7 cellular contexts compared by ENCODE assay signal in genomic region chr16:10871157-10871991, GRCh38. TPM values are rescaled to one million over a fixed set of nuclear protein-coding genes. Genes with fewer than 3 reads are reported as not detected.
DNase-seq lines count a peak whose midpoint lies in the region; ATAC-seq, FAIRE-seq and TF ChIP-seq lines count a peak whose summit lies in the region.

No MANE protein-coding gene starts in this region.

- no peak for TF ChIP-seq CTCF in GM13977 (IDR thresholded peaks at IDR 0.05; ENCODE audit: extremely low read depth, insufficient read depth, missing control alignments)
- TF ChIP-seq CTCF in keratinocyte (optimal IDR thresholded peaks at IDR 0.05 in 1 of 3, IDR thresholded peaks at IDR 0.05 in 1 of 3, conservative IDR thresholded peaks at IDR 0.05 in 1 of 3; ENCODE audit: extremely low read depth in 1 of 3, insufficient read depth in 2 of 3, low read length in 3 of 3), result no peak

- H3K4me3 ChIP-seq in keratinocyte (ENCODE audit: control insufficient read depth in 2 of 3, extremely low read depth in 1 of 3, insufficient read depth in 2 of 3, low read depth in 1 of 3, low read length in 3 of 3), result peak overlapping the region in 1 of 3 experiments; percentile 11

- peak; percentile 49 for ATAC-seq in HG02588 (IDR thresholded peaks at IDR 0.05; ENCODE audit: unreplicated experiment)
- ATAC-seq in GM18858 (IDR thresholded peaks at IDR 0.05; ENCODE audit: unreplicated experiment), result no peak

- H3K36me3 ChIP-seq in keratinocyte (ENCODE audit: control insufficient read depth in 2 of 2, extremely low read depth in 1 of 2, insufficient read depth in 2 of 2, low read length in 2 of 2), result no peaks in the 10 kb centered on the region

- H3K79me2 ChIP-seq in keratinocyte (ENCODE audit: control insufficient read depth, insufficient read depth, low read length), result no peaks in the 10 kb centered on the region

- no peaks in the 10 kb centered on the region for H3K9me1 ChIP-seq in keratinocyte (ENCODE audit: control insufficient read depth, extremely low read depth, insufficient read depth, low read length)

- no peaks in the 10 kb centered on the region for H3K9me3 ChIP-seq in keratinocyte (ENCODE audit: control insufficient read depth, low read depth, low read length)

- H3K4me1 ChIP-seq in keratinocyte (ENCODE audit: control insufficient read depth, extremely low read depth, insufficient read depth, low read length), result peaks cover 14% of the 10 kb centered on the region

- peak; percentile 67 for FAIRE-seq in keratinocyte (lab: Jason Lieb, UNC)

- peak overlapping the region; percentile 59 for H3K4me2 ChIP-seq in keratinocyte (ENCODE audit: control insufficient read depth, extremely low read depth, insufficient read depth, low read depth, low read length)

- no peaks in the 10 kb centered on the region for H4K20me1 ChIP-seq in keratinocyte (ENCODE audit: control insufficient read depth, extremely low read depth, insufficient read depth, low read length)

- H3K9me3 Mint-ChIP-seq in activated T-helper 1 cell treated with anti-CD3 and anti-CD28 coated beads, Interleukin-12 subunit alpha, Interleukin-12 subunit beta, Interleukin-2, Interleukin-4 antibody, amounts not matched to agents 30 ng/mL and 10 ng/mL and 1 ng/mL, durations not matched to agents 14 hours and 24 hours and 36 hours, result no peaks in the 10 kb centered on the region

- peaks cover 20% of the 10 kb centered on the region for H3K27me3 ChIP-seq in keratinocyte (ENCODE audit: control insufficient read depth, extremely low read depth, insufficient read depth, low read length)

- no peaks in the 10 kb centered on the region for H3K36me3 Mint-ChIP-seq in activated T-helper 1 cell treated with anti-CD3 and anti-CD28 coated beads, Interleukin-12 subunit alpha, Interleukin-12 subunit beta, Interleukin-2, Interleukin-4 antibody, amounts not matched to agents 30 ng/mL and 10 ng/mL and 1 ng/mL, durations not matched to agents 14 hours and 24 hours and 36 hours (ENCODE audit: low read depth)

- peak; percentile 64 for DNase-seq in GM13977 (ENCODE audit: low spot score)
- DNase-seq in NCI-H226, result peak; percentile 91
- peak; percentile 63 for DNase-seq in activated T-helper 1 cell treated with anti-CD3 and anti-CD28 coated beads, Interleukin-12 subunit alpha, Interleukin-12 subunit beta, Interleukin-2, Interleukin-4 antibody, amounts not matched to agents 30 ng/mL and 10 ng/mL and 1 ng/mL, durations not matched to agents 14 hours and 24 hours and 36 hours (ENCODE audit: low spot score)
- no peak for DNase-seq in keratinocyte (ENCODE audit: low read depth, low spot score)
- peak; percentile 40 for DNase-seq in stimulated activated CD8-positive, alpha-beta memory T cell treated with anti-CD3 and anti-CD28 coated beads, Interleukin-4, amount 100 ng/mL, for 24 hours (ENCODE audit: low read depth)

- dilution Hi-C loops in keratinocyte (cut with MboI; ENCODE audit: extremely low pct_ligation_motif_present, low sequenced_read_pairs), result no loop called here

- H2AFZ ChIP-seq in keratinocyte (ENCODE audit: control insufficient read depth, low read length), result no peak overlapping the region

- peak overlapping the region; percentile 82 for H3K27ac Mint-ChIP-seq in activated T-helper 1 cell treated with anti-CD3 and anti-CD28 coated beads, Interleukin-12 subunit alpha, Interleukin-12 subunit beta, Interleukin-2, Interleukin-4 antibody, amounts not matched to agents 30 ng/mL and 10 ng/mL and 1 ng/mL, durations not matched to agents 14 hours and 24 hours and 36 hours

- no peak overlapping the region for H3K9ac ChIP-seq in keratinocyte (ENCODE audit: control insufficient read depth, extremely low read depth, insufficient read depth, low read length)

- peak overlapping the region; percentile 57 for H3K4me3 Mint-ChIP-seq in activated T-helper 1 cell treated with anti-CD3 and anti-CD28 coated beads, Interleukin-12 subunit alpha, Interleukin-12 subunit beta, Interleukin-2, Interleukin-4 antibody, amounts not matched to agents 30 ng/mL and 10 ng/mL and 1 ng/mL, durations not matched to agents 14 hours and 24 hours and 36 hours

- H3K4me1 Mint-ChIP-seq in activated T-helper 1 cell treated with anti-CD3 and anti-CD28 coated beads, Interleukin-12 subunit alpha, Interleukin-12 subunit beta, Interleukin-2, Interleukin-4 antibody, amounts not matched to agents 30 ng/mL and 10 ng/mL and 1 ng/mL, durations not matched to agents 14 hours and 24 hours and 36 hours (ENCODE audit: low read depth), result peaks cover 86% of the 10 kb centered on the region

- intact Hi-C loops in activated T-helper 1 cell treated with anti-CD3 and anti-CD28 coated beads, Interleukin-12 subunit alpha, Interleukin-12 subunit beta, Interleukin-2, Interleukin-4 antibody, amounts not matched to agents 30 ng/mL and 10 ng/mL and 1 ng/mL, durations not matched to agents 14 hours and 24 hours and 36 hours (cut with micrococcal nuclease), result loop anchor here (2.0 to 10.0 kb wide), 6 partner anchors 45 to 913 kb away; partner anchors contain the start of gene SOCS1

- in situ Hi-C loops in GM13977 (cut with MboI; ENCODE audit: low pct_unique_long_range_greater_than_20kb, low sequenced_read_pairs, unreplicated experiment), result no loop called here

- peak overlapping the region; percentile 51 for H3K27ac ChIP-seq in keratinocyte (ENCODE audit: control insufficient read depth, insufficient read depth, low read length)

- peaks cover 13% of the 10 kb centered on the region for H3K27me3 Mint-ChIP-seq in activated T-helper 1 cell treated with anti-CD3 and anti-CD28 coated beads, Interleukin-12 subunit alpha, Interleukin-12 subunit beta, Interleukin-2, Interleukin-4 antibody, amounts not matched to agents 30 ng/mL and 10 ng/mL and 1 ng/mL, durations not matched to agents 14 hours and 24 hours and 36 hours (ENCODE audit: insufficient read depth)

RNA-seq across cellular contexts. Expression of gene CIITA, which starts 5.6 kb away (rescaled TPM):
- total RNA-seq in activated T-helper 1 cell treated with anti-CD3 and anti-CD28 coated beads, Interleukin-12 subunit alpha, Interleukin-12 subunit beta, Interleukin-2, Interleukin-4 antibody, amounts not matched to agents 30 ng/mL and 10 ng/mL and 1 ng/mL, durations not matched to agents 14 hours and 24 hours and 36 hours, result 12.0 and 13.0 TPM in 2 replicates
- polyA plus RNA-seq in keratinocyte, result 0.02 to 0.12 TPM (median 0.05 TPM) in 3 replicates
- not detected for polyA plus RNA-seq in keratinocyte (2011; ENCODE audit: low read depth)
- 0.06 TPM in 1 of 2 replicates, not detected in the other for polyA plus RNA-seq in keratinocyte (2011; cell fraction: cytosol; rRNA removed)
- polyA plus RNA-seq in keratinocyte (2011; cell fraction: nucleus; rRNA removed), result 0.04 and 0.05 TPM in 2 replicates
- polyA plus RNA-seq in keratinocyte (2012; ENCODE audit: low replicate concordance), result 0.33 and 0.35 TPM in 2 replicates
- polyA minus RNA-seq in keratinocyte, result under 0.01 TPM in 1 of 3 replicates, not detected in the others
- not detected for polyA minus RNA-seq in keratinocyte (2011; cell fraction: cytosol; rRNA and poly(A)+ RNA removed)
- not detected in 2 replicates for polyA minus RNA-seq in keratinocyte (2011; cell fraction: nucleus; rRNA and poly(A)+ RNA removed)

RNA-seq across cellular contexts. Expression of gene TVP23A, which starts 52.8 kb away (rescaled TPM):
- not detected in 2 replicates for total RNA-seq in activated T-helper 1 cell treated with anti-CD3 and anti-CD28 coated beads, Interleukin-12 subunit alpha, Interleukin-12 subunit beta, Interleukin-2, Interleukin-4 antibody, amounts not matched to agents 30 ng/mL and 10 ng/mL and 1 ng/mL, durations not matched to agents 14 hours and 24 hours and 36 hours
- not detected in 3 replicates for polyA plus RNA-seq in keratinocyte
- polyA plus RNA-seq in keratinocyte (2011; ENCODE audit: low read depth), result not detected
- not detected in 2 replicates for polyA plus RNA-seq in keratinocyte (2011; cell fraction: cytosol; rRNA removed)
- polyA plus RNA-seq in keratinocyte (2011; cell fraction: nucleus; rRNA removed), result not detected in 2 replicates
- 0.05 and 0.07 TPM in 2 replicates for polyA plus RNA-seq in keratinocyte (2012; ENCODE audit: low replicate concordance)
- polyA minus RNA-seq in keratinocyte, result not detected in 3 replicates
- polyA minus RNA-seq in keratinocyte (2011; cell fraction: cytosol; rRNA and poly(A)+ RNA removed), result not detected
- not detected in 2 replicates for polyA minus RNA-seq in keratinocyte (2011; cell fraction: nucleus; rRNA and poly(A)+ RNA removed)
